ENCODE assay signal across 12 cellular contexts in the genomic region with DNA sequence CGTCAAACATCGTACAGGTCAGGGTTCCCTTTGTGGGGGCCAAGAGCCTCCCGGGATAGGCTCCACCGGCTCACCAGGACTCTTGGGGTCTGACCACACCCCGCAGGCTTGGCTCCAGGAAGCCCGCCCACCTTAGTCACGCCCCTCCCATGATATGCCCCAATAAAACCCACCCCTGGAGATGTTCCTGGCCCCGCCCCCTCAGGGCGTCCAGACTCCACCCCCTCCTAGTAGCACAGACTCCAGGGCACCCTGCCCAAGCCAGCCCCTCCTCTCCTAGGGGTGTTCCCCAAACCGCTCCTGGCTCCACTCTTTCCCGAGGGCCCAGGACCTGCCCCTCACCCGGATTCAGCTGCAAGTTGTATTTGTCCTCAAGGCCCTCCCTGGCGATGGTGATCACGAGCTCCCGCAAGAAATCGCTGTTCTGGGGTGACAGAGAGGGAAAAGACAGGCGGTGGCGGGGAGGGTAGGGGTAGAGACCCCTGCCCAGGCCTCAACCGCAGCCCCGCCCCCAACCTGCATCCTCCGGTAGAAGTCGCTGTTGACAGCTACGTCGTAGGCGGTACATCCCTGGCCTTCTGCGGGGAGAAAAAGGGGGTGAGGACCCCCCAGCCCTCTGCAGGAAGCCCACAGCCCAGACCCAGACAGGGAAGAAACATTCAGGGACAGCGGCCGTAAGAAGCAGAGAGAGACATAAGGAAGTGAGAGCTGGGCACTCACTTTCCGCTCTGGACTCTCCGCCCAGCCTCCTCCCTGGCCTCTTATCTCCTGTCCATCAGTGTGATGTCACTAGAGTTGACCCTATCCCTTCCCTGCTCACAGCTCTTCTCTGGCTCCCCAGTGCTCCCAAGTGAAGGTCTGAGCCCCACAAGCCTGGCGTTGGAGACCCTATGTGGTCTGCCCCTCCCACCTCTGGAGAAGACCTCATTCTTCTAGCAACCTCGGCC. TPM values are rescaled to one million over a fixed set of nuclear protein-coding genes. Genes with fewer than 3 reads are reported as not detected.
DNase-seq lines count a peak whose midpoint lies in the region; ATAC-seq, FAIRE-seq and TF ChIP-seq lines count a peak whose summit lies in the region.
"Had no signal": no experiment of that assay in that cellular context is flagged by ENCODE, and none has a peak within 500 bp of the region (broad histone marks: within the 10 kb centered on the region; RNA-seq: fewer than 3 reads in every experiment).

No MANE protein-coding gene starts in this region.

- H3K27ac ChIP-seq in colonic mucosa (no peak overlapping the region), psoas muscle (no peak overlapping the region)
- H3K27ac ChIP-seq: epithelial cell of prostate, KMS-11, lower lobe of right lung had no signal

- H3K4me1 ChIP-seq in colonic mucosa = no peaks in the 10 kb centered on the region
- peaks cover 14% of the 10 kb centered on the region for H3K4me1 ChIP-seq in psoas muscle

- H3K9me3 ChIP-seq in colonic mucosa (no peaks in the 10 kb centered on the region), psoas muscle (no peaks in the 10 kb centered on the region)
- H3K9me3 ChIP-seq: lower lobe of right lung, tibial nerve had no signal

- 66 to 73% (median 71%) methylated on average over 32 of the region's 32 CpGs for WGBS in psoas muscle, 3 donors

- DNase-seq in activated CD4-positive, alpha-beta T cell treated with anti-CD3 and anti-CD28 coated beads for 48 hours = peak; percentile 67
- no peak for DNase-seq in activated CD4-positive, alpha-beta T cell treated with anti-CD3 and anti-CD28 coated beads, Interleukin-2, amount 50 U/mL, for 4 hours
- DNase-seq in NCI-H1048 (lab: John Stamatoyannopoulos, UW) (peak; percentile 71), colonic mucosa (peak; percentile 50), psoas muscle (peak; percentile 60 to 88), SKM-1 (lab: John Stamatoyannopoulos, UW; ENCODE audit: unreplicated experiment) (no peak), HTR-8/SVneo (ENCODE audit: insufficient read length, low spot score) (no peak)
- DNase-seq: lower lobe of right lung had no signal

- H3K27me3 ChIP-seq in colonic mucosa = no peaks in the 10 kb centered on the region
- H3K27me3 ChIP-seq in psoas muscle (ENCODE audit: insufficient read depth in 3 of 3, low read length in 2 of 3) = no peaks in the 10 kb centered on the region
- H3K27me3 ChIP-seq: tibial nerve had no signal

- TF ChIP-seq CTCF in colonic mucosa (IDR thresholded peaks at IDR 0.05) (no peak), psoas muscle (IDR thresholded peaks at IDR 0.05) (no peak)

- FAIRE-seq in HTR-8/SVneo (lab: Jason Lieb, UNC) = no peak

- ATAC-seq in psoas muscle (no peak), GM18868 (IDR thresholded peaks at IDR 0.05; ENCODE audit: unreplicated experiment) (no peak)
- ATAC-seq: lower lobe of right lung had no signal

- no peak overlapping the region for H3K9ac ChIP-seq in colonic mucosa (ENCODE audit: low read depth in 2 of 2, low read length in 2 of 2)
- H3K9ac ChIP-seq: KMS-11 had no signal

- H3K4me3 ChIP-seq in colonic mucosa = no peak overlapping the region
- H3K4me3 ChIP-seq in psoas muscle = no peak overlapping the region
- H3K4me3 ChIP-seq: lower lobe of right lung, tibial nerve had no signal

- H3K36me3 ChIP-seq in colonic mucosa = no peaks in the 10 kb centered on the region
- peaks cover 0 to 35% of the 10 kb centered on the region in 2 donors for H3K36me3 ChIP-seq in psoas muscle (ENCODE audit: insufficient read depth in 1 of 2, low read depth in 1 of 2)

- intact Hi-C loops in colonic mucosa (cut with DNase I) = no loop called here
- intact Hi-C loops in psoas muscle (cut with DNase I) = no loop called here

RNA-seq across cellular contexts. Expression of gene PIH1D1, which starts 3.9 kb away (rescaled TPM):
- 100 to 1,000 TPM in 1 of 2 donors, 10 to 100 TPM in 1; 80.8 to 103 TPM for total RNA-seq in colonic mucosa
- 10 to 100 TPM; 37.2 to 60.1 (median 43.1) TPM for total RNA-seq in psoas muscle
- 10 to 100 TPM; 46.4 to 69.8 (median 52.2) TPM for polyA plus RNA-seq in psoas muscle

RNA-seq across cellular contexts. Expression of gene ALDH16A1, which starts 5.3 kb away (rescaled TPM):
- 10 to 100 TPM; 22.6 to 57.9 TPM for total RNA-seq in colonic mucosa
- 10 to 100 TPM in 1 of 4 donors, 1 to 10 TPM in 3; 6.5 to 11.1 (median 7.7) TPM for total RNA-seq in psoas muscle
- 10 to 100 TPM in 1 of 3 donors, 1 to 10 TPM in 2; 3.6 to 12.9 (median 5.7) TPM for polyA plus RNA-seq in psoas muscle

RNA-seq across cellular contexts. Expression of gene SLC17A7, which starts 6.4 kb away (rescaled TPM):
- total RNA-seq in colonic mucosa = under 1 TPM; 0.21 to 0.25 TPM
- 1 to 10 TPM in 1 of 4 donors, under 1 TPM in 3; 0.42 to 1.8 (median 0.82) TPM for total RNA-seq in psoas muscle
- under 1 TPM; 0.55 to 0.79 (median 0.59) TPM for polyA plus RNA-seq in psoas muscle

RNA-seq across cellular contexts. Expression of gene GFY, which starts 22.6 kb away (rescaled TPM):
- total RNA-seq in colonic mucosa (not detected), psoas muscle (not detected)
- under 1 TPM in 1 of 3 donors, not detected in 2; 0.33 TPM for polyA plus RNA-seq in psoas muscle
- total RNA-seq: lower lobe of right lung, tibial nerve had no signal

RNA-seq across cellular contexts. Expression of gene PTH2, which starts 24.5 kb away (rescaled TPM):
- total RNA-seq in colonic mucosa = not detected
- total RNA-seq in psoas muscle = not detected
- polyA plus RNA-seq in psoas muscle = not detected
- total RNA-seq: lower lobe of right lung, tibial nerve had no signal

Comparison
In these comparisons a context has a peak if more than half of its experiments do, and no peak if none do; other contexts are left out.
1. DNase-seq: peak in activated CD4-positive, alpha-beta T cell treated with anti-CD3 and anti-CD28 coated beads for 48 hours (single experiment), NCI-H1048 (single experiment), colonic mucosa (single experiment) and psoas muscle (2 of 2); none in activated CD4-positive, alpha-beta T cell treated with anti-CD3 and anti-CD28 coated beads, Interleukin-2, amount 50 U/mL, for 4 hours (0 of 2), SKM-1 (single experiment) and HTR-8/SVneo (single experiment).